In the genomic region with DNA sequence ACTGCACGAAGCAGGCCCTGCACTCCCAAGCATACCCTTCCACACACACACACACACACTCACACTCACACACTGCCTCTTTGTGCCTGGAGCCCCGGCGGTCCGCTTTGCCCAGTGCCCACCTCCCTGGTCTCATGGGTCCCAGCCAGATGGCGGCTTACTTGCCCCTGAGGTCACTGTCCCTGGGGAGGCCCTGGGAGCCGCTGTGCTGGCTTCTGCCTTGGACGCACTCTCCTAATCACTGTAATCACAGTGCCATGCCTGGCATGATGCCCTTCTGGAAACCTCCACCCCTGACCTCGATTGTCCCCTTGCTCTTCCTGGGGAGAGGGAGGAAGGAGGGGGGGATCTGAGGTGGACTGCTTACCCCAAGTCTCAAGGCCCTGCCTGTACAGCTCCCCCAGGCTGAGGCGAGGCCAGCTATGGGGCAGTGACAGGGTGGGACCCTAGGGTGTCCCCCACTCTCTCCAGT, we compare ENCODE assay signal across 8 cellular contexts. TPM values are rescaled to one million over a fixed set of nuclear protein-coding genes. Genes with fewer than 3 reads are reported as not detected.
DNase-seq lines count a peak whose midpoint lies in the region; ATAC-seq, FAIRE-seq and TF ChIP-seq lines count a peak whose summit lies in the region.

No MANE protein-coding gene starts in this region.

- H3K27ac ChIP-seq in adipose tissue (ENCODE audit: low read depth, low read length) (peak overlapping the region; percentile 28), psoas muscle (peak overlapping the region; percentile 91), WERI-Rb-1 (no peak overlapping the region)

- TF ChIP-seq CTCF in psoas muscle (IDR thresholded peaks at IDR 0.05) (no peak), WERI-Rb-1 (IDR thresholded peaks at IDR 0.05; ENCODE audit: low read depth, low read length) (no peak)

- peaks cover 45% of the 10 kb centered on the region for H3K4me1 ChIP-seq in psoas muscle

- peak; percentile 57 for ATAC-seq in Right ventricle myocardium superior (ENCODE audit: poor library complexity)
- ATAC-seq in psoas muscle: peak; percentile 53 to 73 (median 66)
- ATAC-seq in HG02981 (IDR thresholded peaks at IDR 0.05; ENCODE audit: unreplicated experiment): no peak

- H3K27me3 ChIP-seq in psoas muscle (ENCODE audit: insufficient read depth in 3 of 3, low read length in 2 of 3): no peaks in the 10 kb centered on the region
- no peaks in the 10 kb centered on the region for H3K27me3 ChIP-seq in WERI-Rb-1 (ENCODE audit: insufficient read depth, low read depth, severe bottlenecking)

- H3K4me3 ChIP-seq in psoas muscle (peak overlapping the region; percentile 60), WERI-Rb-1 (ENCODE audit: low read depth, low read length) (no peak overlapping the region)

- H3K36me3 ChIP-seq in psoas muscle (ENCODE audit: insufficient read depth in 1 of 2, low read depth in 1 of 2) (peaks cover 0 to 65% of the 10 kb centered on the region in 2 donors), WERI-Rb-1 (no peaks in the 10 kb centered on the region)

- FAIRE-seq in GM19239 (lab: Jason Lieb, UNC): no peak

- intact Hi-C loops in Right ventricle myocardium superior (cut with DNase I): no loop called here
- intact Hi-C loops in psoas muscle (cut with DNase I): no loop called here

- 41 to 54% (median 43%) methylated on average over 9 of the region's 9 CpGs for WGBS in adipose tissue, 3 donors
- 6 to 17% (median 11%) methylated on average over 9 of the region's 9 CpGs for WGBS in psoas muscle, 3 donors

- peak; percentile 80 for DNase-seq in D341Med (ENCODE audit: low spot score)
- DNase-seq in Right ventricle myocardium superior: peak; percentile 83
- peak; percentile 72 to 87 for DNase-seq in psoas muscle
- no peak for DNase-seq in NCI-H2107 (lab: John Stamatoyannopoulos, UW)
- DNase-seq in GM19239 (ENCODE audit: insufficient read length, low spot score): no peak
- DNase-seq in WERI-Rb-1: no peak

- no peaks in the 10 kb centered on the region for H3K9me3 ChIP-seq in psoas muscle
- no peaks in the 10 kb centered on the region for H3K9me3 ChIP-seq in WERI-Rb-1 (ENCODE audit: severe bottlenecking)

RNA-seq across cellular contexts. Expression of a gene that starts 36.0 kb away (rescaled TPM):
- polyA plus RNA-seq in adipose tissue (10 to 100 TPM in 2 of 3 donors, 1 to 10 TPM in 1; 1.2 to 31.1 (median 18.6) TPM), psoas muscle (10 to 100 TPM in 1 of 3 donors, 1 to 10 TPM in 2; 7.6 to 11.8 (median 9.6) TPM)
- total RNA-seq in Right ventricle myocardium superior (58.3 TPM), psoas muscle (10 to 100 TPM; 23.6 to 35.8 (median 23.7) TPM)

Comparison
In these comparisons a context has a peak if more than half of its experiments do, and no peak if none do; other contexts are left out.
1. DNase-seq: peak in D341Med (single experiment), Right ventricle myocardium superior (single experiment) and psoas muscle (2 of 2); none in NCI-H2107 (single experiment), GM19239 (single experiment) and WERI-Rb-1 (single experiment).